ENCODE assay signal across 15 cellular contexts in genomic region chr1:226638608-226639007, GRCh38.
DNase-seq lines count a peak whose midpoint lies in the region; ATAC-seq and TF ChIP-seq lines count a peak whose summit lies in the region.
"Had no signal": no experiment of that assay in that cellular context is flagged by ENCODE, and none has a peak within 500 bp of the region (broad histone marks: within the 10 kb centered on the region; RNA-seq: fewer than 3 reads in every experiment).

No MANE protein-coding gene starts in this region.

- CTCF ChIA-PET in OCI-LY7 (lab: Charles Lee; ENCODE audit: unreplicated experiment) = interaction anchor here (0.6 kb wide), 1 partner anchor 1211 kb away, joined by 4 read pairs; the partner anchor contains the start of gene LBR

- no peak for TF ChIP-seq POLR2A in prostate gland (IDR thresholded peaks at IDR 0.05)

- no peaks in the 10 kb centered on the region for H3K27me3 Mint-ChIP-seq in CD4-positive, CD25-positive, alpha-beta regulatory T cell
- H3K27me3 Mint-ChIP-seq in T-helper 1 cell treated with Interleukin-12 subunit alpha and Interleukin-12 subunit beta and Interleukin-4 antibody, amounts not matched to agents 30 μg/mL and 1 μg/mL, for 36 hours (ENCODE audit: low read depth) = no peaks in the 10 kb centered on the region

- H3K4me1 Mint-ChIP-seq in CD4-positive, CD25-positive, alpha-beta regulatory T cell = peaks cover 9 to 65% (median 32%) of the 10 kb centered on the region in 4 donors
- peaks cover 31% of the 10 kb centered on the region for H3K4me1 Mint-ChIP-seq in T-helper 1 cell treated with Interleukin-12 subunit alpha and Interleukin-12 subunit beta and Interleukin-4 antibody, amounts not matched to agents 30 μg/mL and 1 μg/mL, for 36 hours (ENCODE audit: low read depth)

- H2AFZ ChIP-seq in OCI-LY7 (ENCODE audit: low read length) = no peak overlapping the region
- H2AFZ ChIP-seq: hepatocyte had no signal

- no peak for DNase-seq in CD4-positive, CD25-positive, alpha-beta regulatory T cell
- DNase-seq in head of caudate nucleus (peak in 23 of 42 donors; percentile 4 to 52 (median 22)), prostate gland (ENCODE audit: low spot score) (peak; percentile 36), OCI-LY7 (ENCODE audit: low spot score) (no peak)
- DNase-seq: amniotic stem cell; NCI-H2029; OCI-M1; retina; stimulated activated CD4-positive, alpha-beta T cell treated with anti-CD3 and anti-CD28 coated beads, Interleukin-2, amount 100 ng/mL, for 48 hours had no signal

- H3K4me3 ChIP-seq in CD4-positive, CD25-positive, alpha-beta regulatory T cell (ENCODE audit: low read depth, low read length) = no peak overlapping the region
- no peak overlapping the region for H3K4me3 ChIP-seq in prostate gland
- no peak overlapping the region for H3K4me3 ChIP-seq in OCI-LY7 (ENCODE audit: low read depth, low read length, poor library complexity, severe bottlenecking)
- H3K4me3 ChIP-seq: hepatocyte, SK-N-MC had no signal

- no peak overlapping the region for H3K4me2 ChIP-seq in OCI-LY7 (ENCODE audit: low read length)
- H3K4me2 ChIP-seq: hepatocyte had no signal

- BruUV-seq in OCI-LY7 (replicated peaks; lab: Mats Ljungman, UMichigan) = no TSS peak

- intact Hi-C loops in head of caudate nucleus (cut with DNase I) (loop anchor here (10.0 kb wide), 2 partner anchors 46 to 796 kb away; no protein-coding TSS in a partner anchor), prostate gland (cut with DNase I) (loop anchor here (5.0 to 10.0 kb wide), 2 partner anchors 214 to 799 kb away; no protein-coding TSS in a partner anchor), OCI-LY7 (cut with micrococcal nuclease; ENCODE audit: unreplicated experiment) (loop anchor here (10.0 kb wide), 1 partner anchor 596 kb away; no protein-coding TSS in a partner anchor)

- no peaks in the 10 kb centered on the region for H4K20me1 ChIP-seq in OCI-LY7 (ENCODE audit: insufficient read depth, low read length)

- no peaks in the 10 kb centered on the region for H3K27me3 ChIP-seq in CD4-positive, CD25-positive, alpha-beta regulatory T cell (ENCODE audit: control insufficient read depth, insufficient read depth, low read length)
- no peaks in the 10 kb centered on the region for H3K27me3 ChIP-seq in prostate gland (replicated peaks; ENCODE audit: insufficient read depth)
- H3K27me3 ChIP-seq: hepatocyte had no signal

- H3K36me3 ChIP-seq in CD4-positive, CD25-positive, alpha-beta regulatory T cell (ENCODE audit: control insufficient read depth, insufficient read depth, low read length) = peaks cover 67% of the 10 kb centered on the region
- H3K36me3 ChIP-seq in prostate gland = peaks cover 0 to 2% of the 10 kb centered on the region in 2 donors
- H3K36me3 ChIP-seq in OCI-LY7 (ENCODE audit: insufficient read depth, low read length) = peaks cover 82% of the 10 kb centered on the region

- WGBS in prostate gland = 67% methylated on average over 16 of the region's 16 CpGs

- peaks cover 20% of the 10 kb centered on the region for H3K36me3 Mint-ChIP-seq in CD4-positive, CD25-positive, alpha-beta regulatory T cell
- peaks cover 38% of the 10 kb centered on the region for H3K36me3 Mint-ChIP-seq in T-helper 1 cell treated with Interleukin-12 subunit alpha and Interleukin-12 subunit beta and Interleukin-4 antibody, amounts not matched to agents 30 μg/mL and 1 μg/mL, for 36 hours (ENCODE audit: low read depth)

- peaks cover 52% of the 10 kb centered on the region for H3K4me1 ChIP-seq in CD4-positive, CD25-positive, alpha-beta regulatory T cell (ENCODE audit: control insufficient read depth, insufficient read depth, low read length, poor library complexity, severe bottlenecking)
- H3K4me1 ChIP-seq in prostate gland (replicated peaks) (peaks cover 10% of the 10 kb centered on the region), OCI-LY7 (ENCODE audit: insufficient read depth, low read length, poor library complexity, severe bottlenecking) (peaks cover 56% of the 10 kb centered on the region)

- no peaks in the 10 kb centered on the region for H3K9me3 ChIP-seq in CD4-positive, CD25-positive, alpha-beta regulatory T cell (ENCODE audit: control insufficient read depth in 2 of 2, low read length in 2 of 2)
- H3K9me3 ChIP-seq in prostate gland (no peaks in the 10 kb centered on the region), OCI-LY7 (ENCODE audit: low read length) (no peaks in the 10 kb centered on the region)

- peak overlapping the region; percentile 23 for H3K27ac ChIP-seq in CD4-positive, CD25-positive, alpha-beta regulatory T cell (ENCODE audit: insufficient read depth, low read length, poor library complexity, severe bottlenecking)
- H3K27ac ChIP-seq in prostate gland (peak overlapping the region; percentile 60 to 61), OCI-LY7 (ENCODE audit: low read depth, low read length, poor library complexity, severe bottlenecking) (no peak overlapping the region)
- H3K27ac ChIP-seq: hepatocyte, SK-N-MC had no signal

- POLR2A ChIA-PET in OCI-LY7 (lab: Charles Lee) = interaction anchor here (0.9 kb wide), 1 partner anchor 240 kb away, joined by 4 read pairs; no protein-coding TSS in a partner anchor

- H3K4me3 Mint-ChIP-seq in CD4-positive, CD25-positive, alpha-beta regulatory T cell = peak overlapping the region in 1 of 4 donors; percentile 19
- no peak overlapping the region for H3K4me3 Mint-ChIP-seq in T-helper 1 cell treated with Interleukin-12 subunit alpha and Interleukin-12 subunit beta and Interleukin-4 antibody, amounts not matched to agents 30 μg/mL and 1 μg/mL, for 36 hours

- ATAC-seq in CD4-positive, CD25-positive, alpha-beta regulatory T cell (ENCODE audit: low read depth in 2 of 2) = no peak
- ATAC-seq in HG03196 (IDR thresholded peaks at IDR 0.05; ENCODE audit: unreplicated experiment) = no peak
- no peak for ATAC-seq in GM21447 (IDR thresholded peaks at IDR 0.05; ENCODE audit: unreplicated experiment)
- ATAC-seq in HG02678 (IDR thresholded peaks at IDR 0.05; ENCODE audit: unreplicated experiment) = no peak

- peak overlapping the region in 2 of 3 donors; percentile 43 to 78 for H3K27ac Mint-ChIP-seq in CD4-positive, CD25-positive, alpha-beta regulatory T cell
- peak overlapping the region; percentile 26 for H3K27ac Mint-ChIP-seq in T-helper 1 cell treated with Interleukin-12 subunit alpha and Interleukin-12 subunit beta and Interleukin-4 antibody, amounts not matched to agents 30 μg/mL and 1 μg/mL, for 36 hours

- no peaks in the 10 kb centered on the region for H3K9me2 ChIP-seq in OCI-LY7 (ENCODE audit: insufficient read depth, low read length)

- TF ChIP-seq CTCF in prostate gland (IDR thresholded peaks at IDR 0.05) (no peak), OCI-LY7 (conservative IDR thresholded peaks at IDR 0.05; ENCODE audit: low read length) (no peak)

- H3K9me3 Mint-ChIP-seq in CD4-positive, CD25-positive, alpha-beta regulatory T cell = no peaks in the 10 kb centered on the region
- no peaks in the 10 kb centered on the region for H3K9me3 Mint-ChIP-seq in T-helper 1 cell treated with Interleukin-12 subunit alpha and Interleukin-12 subunit beta and Interleukin-4 antibody, amounts not matched to agents 30 μg/mL and 1 μg/mL, for 36 hours

- H3K79me2 ChIP-seq in OCI-LY7 (ENCODE audit: insufficient read depth, low read depth, low read length) = no peaks in the 10 kb centered on the region
- H3K79me2 ChIP-seq: hepatocyte had no signal

Comparison
In these comparisons a context has a peak if more than half of its experiments do, and no peak if none do; other contexts are left out.
1. DNase-seq: peak in head of caudate nucleus (23 of 42) and prostate gland (single experiment); none in CD4-positive, CD25-positive, alpha-beta regulatory T cell (0 of 3) and OCI-LY7 (single experiment).